14 cellular contexts compared by ENCODE assay signal in the genomic region with DNA sequence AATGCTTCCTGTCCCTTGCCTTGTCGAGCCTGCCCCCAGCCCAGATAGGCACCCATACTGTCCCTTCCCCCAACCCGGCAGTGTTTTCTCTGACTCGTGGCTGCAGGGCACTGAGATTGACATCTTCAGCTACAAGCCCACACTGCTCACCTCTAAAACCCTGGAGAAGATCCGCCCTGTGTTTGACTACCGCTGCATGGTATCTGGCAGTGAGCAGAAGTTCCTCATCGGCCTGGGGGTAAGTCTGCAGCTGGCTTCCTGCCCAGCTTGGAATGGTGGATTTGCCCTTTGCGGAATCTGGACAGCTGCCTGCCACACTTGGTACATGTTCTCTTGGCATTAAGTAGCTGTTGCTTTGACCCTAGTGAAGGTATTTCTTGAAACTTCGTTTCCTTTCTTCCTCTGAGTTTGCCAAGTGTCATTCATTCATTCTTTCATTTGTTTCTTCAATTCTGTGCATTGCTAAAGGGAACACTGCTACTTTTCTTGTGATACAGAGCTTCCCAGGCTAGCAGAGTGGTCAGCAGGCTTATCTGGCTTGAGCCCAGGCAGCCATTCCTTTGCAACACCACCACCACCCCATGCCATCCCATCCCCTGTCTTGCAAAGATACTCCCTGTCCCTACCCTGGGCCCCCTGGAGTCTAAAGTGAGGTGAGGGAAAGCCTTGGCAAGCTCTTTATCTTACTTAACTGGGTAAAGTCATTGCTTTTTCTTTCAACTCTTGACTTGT. TPM values are rescaled to one million over a fixed set of nuclear protein-coding genes. Genes with fewer than 3 reads are reported as not detected.
DNase-seq lines count a peak whose midpoint lies in the region; ATAC-seq and TF ChIP-seq lines count a peak whose summit lies in the region.
"Had no signal": no experiment of that assay in that cellular context is flagged by ENCODE, and none has a peak within 500 bp of the region (broad histone marks: within the 10 kb centered on the region; RNA-seq: fewer than 3 reads in every experiment).

No MANE protein-coding gene starts in this region.

- peak overlapping the region; percentile 81 for H3K27ac ChIP-seq in RWPE1
- H3K27ac ChIP-seq: tibial artery had no signal

- TF ChIP-seq CTCF in RWPE1 (conservative IDR thresholded peaks at IDR 0.05; ENCODE audit: low read depth) (no peak), natural killer cell (IDR thresholded peaks at IDR 0.05) (no peak)

- ATAC-seq in HG02623 (IDR thresholded peaks at IDR 0.05; ENCODE audit: unreplicated experiment) (no peak), natural killer cell (no peak)
- no peak for ATAC-seq in stimulated activated memory B cell treated with anti-CD40 and anti-IgM and Interleukin-4, amounts not matched to agents 10 μg/mL and 1 μg/mL and 100 μg/mL, for 72 hours
- ATAC-seq: GM12878; natural killer cell treated with Interleukin-12 subunit alpha and Interleukin-12 subunit beta and Interleukin-15 and Interleukin-18, amount 100 ng/mL, for 72 hours had no signal

- DNase-seq in EH (ENCODE audit: low read depth) (peak; percentile 80), RWPE1 (ENCODE audit: low spot score) (peak; percentile 81), epidermal melanocyte (ENCODE audit: insufficient read length, low spot score) (peak; percentile 67), mesenteric fat pad (ENCODE audit: low spot score) (peak; percentile 43), natural killer cell (no peak), AML-193 (lab: John Stamatoyannopoulos, UW) (no peak)
- DNase-seq: CD4-positive, alpha-beta T cell; NCI-H1417 treated with DMSO at 0.1 percent for 48 hours; stimulated activated CD4-positive, alpha-beta T cell treated with anti-CD3 and anti-CD28 coated beads, Interleukin-4, amount 100 ng/mL, for 4 hours; tibial artery had no signal

- peaks cover 20% of the 10 kb centered on the region for H3K36me3 Mint-ChIP-seq in natural killer cell
- H3K36me3 Mint-ChIP-seq in stimulated activated memory B cell treated with anti-CD40 and anti-IgM and Interleukin-4, amounts not matched to agents 10 μg/mL and 1 μg/mL and 100 μg/mL, for 72 hours, result peaks cover 75% of the 10 kb centered on the region

- no peak overlapping the region for H3K27ac Mint-ChIP-seq in natural killer cell
- H3K27ac Mint-ChIP-seq in stimulated activated memory B cell treated with anti-CD40 and anti-IgM and Interleukin-4, amounts not matched to agents 10 μg/mL and 1 μg/mL and 100 μg/mL, for 72 hours, result no peak overlapping the region
- H3K27ac Mint-ChIP-seq: natural killer cell treated with Interleukin-12 subunit alpha and Interleukin-12 subunit beta and Interleukin-15 and Interleukin-18, amount 100 ng/mL, for 72 hours had no signal

- H3K9me3 Mint-ChIP-seq in natural killer cell, result no peaks in the 10 kb centered on the region
- H3K9me3 Mint-ChIP-seq in stimulated activated memory B cell treated with anti-CD40 and anti-IgM and Interleukin-4, amounts not matched to agents 10 μg/mL and 1 μg/mL and 100 μg/mL, for 72 hours, result no peaks in the 10 kb centered on the region
- H3K9me3 Mint-ChIP-seq: CD4-positive, alpha-beta T cell; natural killer cell treated with Interleukin-12 subunit alpha and Interleukin-12 subunit beta and Interleukin-15 and Interleukin-18, amount 100 ng/mL, for 72 hours had no signal

- peaks cover 0 to 4% of the 10 kb centered on the region in 2 donors for H3K4me1 Mint-ChIP-seq in natural killer cell
- no peaks in the 10 kb centered on the region for H3K4me1 Mint-ChIP-seq in stimulated activated memory B cell treated with anti-CD40 and anti-IgM and Interleukin-4, amounts not matched to agents 10 μg/mL and 1 μg/mL and 100 μg/mL, for 72 hours

- intact Hi-C loops in natural killer cell (cut with micrococcal nuclease), result no loop called here

- H3K27me3 Mint-ChIP-seq in natural killer cell (ENCODE audit: low read depth in 2 of 2), result no peaks in the 10 kb centered on the region
- H3K27me3 Mint-ChIP-seq in stimulated activated memory B cell treated with anti-CD40 and anti-IgM and Interleukin-4, amounts not matched to agents 10 μg/mL and 1 μg/mL and 100 μg/mL, for 72 hours, result no peaks in the 10 kb centered on the region
- H3K27me3 Mint-ChIP-seq: CD4-positive, alpha-beta T cell; natural killer cell treated with Interleukin-12 subunit alpha and Interleukin-12 subunit beta and Interleukin-15 and Interleukin-18, amount 100 ng/mL, for 72 hours had no signal

- CTCF ChIA-PET in RWPE1 (lab: Yijun Ruan, JAX), result no interaction called here

- no peak overlapping the region for H3K4me3 Mint-ChIP-seq in natural killer cell
- no peak overlapping the region for H3K4me3 Mint-ChIP-seq in stimulated activated memory B cell treated with anti-CD40 and anti-IgM and Interleukin-4, amounts not matched to agents 10 μg/mL and 1 μg/mL and 100 μg/mL, for 72 hours
- H3K4me3 Mint-ChIP-seq: CD4-positive, alpha-beta T cell; natural killer cell treated with Interleukin-12 subunit alpha and Interleukin-12 subunit beta and Interleukin-15 and Interleukin-18, amount 100 ng/mL, for 72 hours had no signal

- POLR2A ChIA-PET in RWPE1 (lab: Yijun Ruan, JAX; ENCODE audit: low non-redundant PET), result no interaction called here

RNA-seq across cellular contexts. Expression of a gene that starts 26.2 kb away (rescaled TPM):
- total RNA-seq in mesenteric fat pad (14.6 TPM), natural killer cell (10 to 100 TPM; 10.2 to 27.4 (median 19.4) TPM)

RNA-seq across cellular contexts. Expression of a gene that starts 40.5 kb away (rescaled TPM):
- 28.5 TPM for total RNA-seq in mesenteric fat pad
- 100 to 1,000 TPM in 1 of 3 donors, 10 to 100 TPM in 2; 85.0 to 111 (median 94.7) TPM for total RNA-seq in natural killer cell

Comparison
In these comparisons a context has a peak if more than half of its experiments do, and no peak if none do; other contexts are left out.
1. DNase-seq: peak in EH (single experiment), RWPE1 (single experiment), epidermal melanocyte (single experiment) and mesenteric fat pad (single experiment); none in natural killer cell (single experiment) and AML-193 (0 of 2).